Comparison of ENCODE assay signal across 16 cellular contexts in genomic region chr9:78595200-78595945, GRCh38.
"Had no signal": no experiment of that assay in that cellular context is flagged by ENCODE, and none has a peak within 500 bp of the region (broad histone marks: within the 10 kb centered on the region; RNA-seq: fewer than 3 reads in every experiment).

No MANE protein-coding gene starts in this region.

- H3K9me3 Mint-ChIP-seq: activated T-helper 1 cell treated with anti-CD3 and anti-CD28 coated beads, Interleukin-12 subunit alpha, Interleukin-12 subunit beta, Interleukin-2, Interleukin-4 antibody, amounts not matched to agents 30 ng/mL and 10 ng/mL and 1 ng/mL, durations not matched to agents 14 hours and 24 hours and 36 hours; stimulated activated naive CD8-positive, alpha-beta T cell treated with anti-CD3 and anti-CD28 coated beads, Interleukin-15, amount 100 ng/mL, for 72 hours had no signal

- H3K27ac ChIP-seq: epithelial cell of prostate, sigmoid colon, testis had no signal

- H3K4me3 ChIP-seq: sigmoid colon, testis had no signal

- H3K27ac Mint-ChIP-seq: activated T-helper 1 cell treated with anti-CD3 and anti-CD28 coated beads, Interleukin-12 subunit alpha, Interleukin-12 subunit beta, Interleukin-2, Interleukin-4 antibody, amounts not matched to agents 30 ng/mL and 10 ng/mL and 1 ng/mL, durations not matched to agents 14 hours and 24 hours and 36 hours; effector memory CD8-positive, alpha-beta T cell; nephron progenitor cell; stimulated activated naive CD8-positive, alpha-beta T cell treated with anti-CD3 and anti-CD28 coated beads, Interleukin-15, amount 100 ng/mL, for 72 hours had no signal

- ATAC-seq: effector memory CD8-positive, alpha-beta T cell; left cardiac atrium; stimulated activated naive CD8-positive, alpha-beta T cell treated with anti-CD3 and anti-CD28 coated beads, Interleukin-15, amount 100 ng/mL, for 72 hours had no signal

- H3K4me1 Mint-ChIP-seq: nephron progenitor cell; stimulated activated naive CD8-positive, alpha-beta T cell treated with anti-CD3 and anti-CD28 coated beads, Interleukin-15, amount 100 ng/mL, for 72 hours had no signal

- DNase-seq: activated naive CD4-positive, alpha-beta T cell; central memory CD4-positive, alpha-beta T cell; cortex of kidney; effector memory CD8-positive, alpha-beta T cell; glutamatergic neuron; left cardiac atrium; nephron progenitor cell; sigmoid colon; stimulated activated CD4-positive, alpha-beta T cell treated with anti-CD3 and anti-CD28 coated beads, Interleukin-12 subunit alpha, Interleukin-12 subunit beta, amount 100 ng/mL, for 4 hours; stimulated activated CD4-positive, alpha-beta T cell treated with anti-CD3 and anti-CD28 coated beads, Interleukin-4, amount 100 ng/mL, for 1 hour; stimulated activated CD8-positive, alpha-beta memory T cell treated with anti-CD3 and anti-CD28 coated beads, Interleukin-4, amount 100 ng/mL, for 48 hours; stimulated activated naive CD8-positive, alpha-beta T cell treated with anti-CD3 and anti-CD28 coated beads, Interleukin-15, amount 100 ng/mL, for 72 hours; T-helper 9 cell; testis had no signal

- H3K4me3 Mint-ChIP-seq: activated T-helper 1 cell treated with anti-CD3 and anti-CD28 coated beads, Interleukin-12 subunit alpha, Interleukin-12 subunit beta, Interleukin-2, Interleukin-4 antibody, amounts not matched to agents 30 ng/mL and 10 ng/mL and 1 ng/mL, durations not matched to agents 14 hours and 24 hours and 36 hours; effector memory CD8-positive, alpha-beta T cell; nephron progenitor cell; stimulated activated naive CD8-positive, alpha-beta T cell treated with anti-CD3 and anti-CD28 coated beads, Interleukin-15, amount 100 ng/mL, for 72 hours had no signal

- H3K27me3 ChIP-seq: sigmoid colon, testis had no signal

- H3K36me3 ChIP-seq: sigmoid colon had no signal

- H3K9me3 ChIP-seq: sigmoid colon, testis had no signal

- H3K4me1 ChIP-seq: sigmoid colon, testis had no signal
